Comparison of ENCODE assay signal across 19 cellular contexts in genomic region chr7:117538053-117538452, GRCh38. TPM values are rescaled to one million over a fixed set of nuclear protein-coding genes. Genes with fewer than 3 reads are reported as not detected.
A peak's percentile ranks its signal among the peaks of the same experiment; 100 is the strongest.
DNase-seq lines count a peak whose midpoint lies in the region; ATAC-seq and TF ChIP-seq lines count a peak whose summit lies in the region.
"Had no signal": no experiment of that assay in that cellular context is flagged by ENCODE, and none has a peak within 500 bp of the region (broad histone marks: within the 10 kb centered on the region; RNA-seq: fewer than 3 reads in every experiment).

No MANE protein-coding gene starts in this region.

- H3K27me3 ChIP-seq in colonic mucosa, result no peaks in the 10 kb centered on the region
- no peaks in the 10 kb centered on the region for H3K27me3 ChIP-seq in CD4-positive, alpha-beta T cell (ENCODE audit: control insufficient read depth, insufficient read depth, low read length)
- H3K27me3 ChIP-seq: BLaER1 had no signal

- peak overlapping the region; percentile 52 for H3K27ac ChIP-seq in colonic mucosa
- no peak overlapping the region for H3K27ac ChIP-seq in CD4-positive, alpha-beta T cell (ENCODE audit: low read depth, low read length)
- H3K27ac ChIP-seq: BLaER1, C4-2B, GM23248 had no signal

- TF ChIP-seq CTCF in colonic mucosa (IDR thresholded peaks at IDR 0.05) (no peak), mucosa of descending colon (IDR thresholded peaks at IDR 0.05) (no peak)
- TF ChIP-seq CTCF in CD4-positive, alpha-beta T cell (IDR thresholded peaks at IDR 0.05), result no peak

- H3K27ac Mint-ChIP-seq in CD4-positive, alpha-beta T cell, result no peak overlapping the region
- H3K27ac Mint-ChIP-seq: B cell; CD4-positive, CD25-positive, alpha-beta regulatory T cell; CD8-positive, alpha-beta memory T cell had no signal

- H3K4me3 ChIP-seq in colonic mucosa (no peak overlapping the region), mucosa of descending colon (no peak overlapping the region)
- H3K4me3 ChIP-seq: BLaER1, GM23248 had no signal

- H3K4me3 Mint-ChIP-seq in CD4-positive, alpha-beta T cell, result no peak overlapping the region
- H3K4me3 Mint-ChIP-seq: B cell; CD4-positive, CD25-positive, alpha-beta regulatory T cell; CD8-positive, alpha-beta memory T cell had no signal

- intact Hi-C loops in colonic mucosa (cut with DNase I), result no loop called here
- intact Hi-C loops in mucosa of descending colon (cut with DNase I, micrococcal nuclease), result no loop called here
- intact Hi-C loops in CD4-positive, alpha-beta T cell (cut with DNase I, micrococcal nuclease), result no loop called here

- H3K9me3 Mint-ChIP-seq in CD4-positive, alpha-beta T cell, result no peaks in the 10 kb centered on the region

- DNase-seq in DMS53 (lab: John Stamatoyannopoulos, UW), result peak; percentile 23
- DNase-seq in colonic mucosa, result no peak
- no peak for DNase-seq in mucosa of descending colon
- no peak for DNase-seq in NCI-H1105 (lab: John Stamatoyannopoulos, UW)
- DNase-seq in CD4-positive, alpha-beta T cell, result no peak
- DNase-seq: CD4-positive, CD25-positive, alpha-beta regulatory T cell; CD8-positive, alpha-beta memory T cell; DMS153; DMS79 treated with DMSO at 0.1 percent for 48 hours; GF-D8; GM23248; H7; HCEC 1CT had no signal

- CTCF ChIA-PET in CD4-positive, alpha-beta T cell (lab: Charles Lee), result no interaction called here

- no peaks in the 10 kb centered on the region for H3K36me3 Mint-ChIP-seq in CD4-positive, alpha-beta T cell (ENCODE audit: low read depth)
- H3K36me3 Mint-ChIP-seq: CD4-positive, CD25-positive, alpha-beta regulatory T cell; CD8-positive, alpha-beta memory T cell had no signal

- H3K4me1 Mint-ChIP-seq in CD4-positive, alpha-beta T cell (ENCODE audit: low read depth), result no peaks in the 10 kb centered on the region
- H3K4me1 Mint-ChIP-seq: B cell; CD4-positive, CD25-positive, alpha-beta regulatory T cell; CD8-positive, alpha-beta memory T cell had no signal

- H3K4me1 ChIP-seq in colonic mucosa (no peaks in the 10 kb centered on the region), mucosa of descending colon (ENCODE audit: low read depth) (peaks cover 6% of the 10 kb centered on the region)
- H3K4me1 ChIP-seq: BLaER1 had no signal

- H3K9me3 ChIP-seq in colonic mucosa (no peaks in the 10 kb centered on the region), mucosa of descending colon (no peaks in the 10 kb centered on the region)
- no peaks in the 10 kb centered on the region for H3K9me3 ChIP-seq in CD4-positive, alpha-beta T cell (ENCODE audit: control insufficient read depth, low read length)
- H3K9me3 ChIP-seq: BLaER1 had no signal

- no peak overlapping the region for H3K9ac ChIP-seq in colonic mucosa (ENCODE audit: low read depth in 2 of 2, low read length in 2 of 2)
- H3K9ac ChIP-seq: BLaER1, GM23248 had no signal

- H3K27me3 Mint-ChIP-seq in CD4-positive, alpha-beta T cell, result no peaks in the 10 kb centered on the region
- H3K27me3 Mint-ChIP-seq: B cell; CD4-positive, CD25-positive, alpha-beta regulatory T cell; CD8-positive, alpha-beta memory T cell had no signal

- POLR2A ChIA-PET in CD4-positive, alpha-beta T cell (lab: Charles Lee), result no interaction called here

- H3K36me3 ChIP-seq in colonic mucosa (no peaks in the 10 kb centered on the region), mucosa of descending colon (ENCODE audit: low read depth) (no peaks in the 10 kb centered on the region)
- H3K36me3 ChIP-seq: BLaER1 had no signal

- ATAC-seq in mucosa of descending colon (peak; percentile 78), GM21717 (IDR thresholded peaks at IDR 0.05; ENCODE audit: unreplicated experiment) (no peak)
- ATAC-seq in CD4-positive, alpha-beta T cell (ENCODE audit: poor library complexity), result no peak

RNA-seq across cellular contexts. Expression of gene CFTR, which starts 58.2 kb away (rescaled TPM):
- 100 to 1,000 TPM; 121 to 127 TPM for total RNA-seq in colonic mucosa
- total RNA-seq in mucosa of descending colon, result 100 to 1,000 TPM in 1 of 3 donors, 10 to 100 TPM in 2; 85.9 to 176 (median 94.9) TPM
- not detected for total RNA-seq in CD4-positive, alpha-beta T cell
- total RNA-seq: A172; B cell; CD4-positive, CD25-positive, alpha-beta regulatory T cell; CD8-positive, alpha-beta memory T cell; G401; GM23248 had no signal

Comparison
In these comparisons a context has a peak if more than half of its experiments do, and no peak if none do; other contexts are left out.
1. RNA of gene CFTR, which starts 58.2 kb away (total RNA-seq): 121 to 127 TPM in colonic mucosa and 85.9 to 176 TPM in mucosa of descending colon; not detected in CD4-positive, alpha-beta T cell; every median in the first group is over 10 times any median in the second.